In the genomic region with DNA sequence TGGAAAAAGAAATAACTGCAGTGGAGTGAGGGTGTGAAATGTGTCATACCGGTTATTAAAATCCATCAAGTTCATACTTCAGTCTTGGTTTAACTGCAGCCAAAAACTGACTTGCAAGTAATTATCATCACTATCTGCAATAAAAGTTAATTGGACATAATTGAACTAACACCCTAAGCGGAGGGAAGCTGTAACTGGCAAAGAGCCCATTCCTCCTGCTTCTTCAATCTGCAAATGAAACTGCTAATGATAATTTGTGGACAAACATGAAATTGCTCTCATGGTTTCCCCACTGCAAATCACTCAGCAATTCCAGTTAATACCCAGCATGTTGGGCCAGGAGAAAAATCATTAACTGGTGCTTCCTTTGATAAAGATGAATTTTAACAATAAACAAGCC, we compare ENCODE assay signal across 27 cellular contexts. TPM values are rescaled to one million over a fixed set of nuclear protein-coding genes. Genes with fewer than 3 reads are reported as not detected.
A peak's percentile ranks its signal among the peaks of the same experiment; 100 is the strongest.
DNase-seq lines count a peak whose midpoint lies in the region; ATAC-seq, FAIRE-seq and TF ChIP-seq lines count a peak whose summit lies in the region.
"Had no signal": no experiment of that assay in that cellular context is flagged by ENCODE, and none has a peak within 500 bp of the region (broad histone marks: within the 10 kb centered on the region; RNA-seq: fewer than 3 reads in every experiment).

No MANE protein-coding gene starts in this region.

- no TSS peak for BruUV-seq in K562 (replicated peaks; lab: Mats Ljungman, UMichigan)

- H3K36me3 ChIP-seq in HEK293 (ENCODE audit: control insufficient read depth in 2 of 2, insufficient read depth in 1 of 2, low read length in 2 of 2) = no peaks in the 10 kb centered on the region; a peak in 1 of 3 replicates
- peaks cover 43% of the 10 kb centered on the region; the same call in 2 of the 3 replicates for H3K36me3 ChIP-seq in K562 (ENCODE audit: control insufficient read depth, insufficient read depth, low read length)
- H3K36me3 ChIP-seq: left lung, neutrophil had no signal

- no peak overlapping the region for H2AFZ ChIP-seq in K562 (ENCODE audit: low read depth, low read length)
- H2AFZ ChIP-seq: GM23338 had no signal

- FAIRE-seq in A549 (lab: Jason Lieb, UNC) = peak; percentile 67
- no peak for FAIRE-seq in K562 (lab: Jason Lieb, UNC)
- FAIRE-seq: endothelial cell of umbilical vein had no signal

- no peak for TF ChIP-seq RAD21 in A549 (conservative IDR thresholded peaks at IDR 0.05 in 1 of 2, IDR thresholded peaks at IDR 0.05 in 1 of 2)
- no peak for TF ChIP-seq RAD21 in K562 (CRISPR knock-in tag; conservative IDR thresholded peaks at IDR 0.05 in 1 of 2, IDR thresholded peaks at IDR 0.05 in 1 of 2)

- CTCF ChIA-PET in A549 (lab: Yijun Ruan, JAX) = interaction anchor here (1.1 to 9.5 kb wide), 2 partner anchors 12 to 33 kb away, joined by 4 to 107 read pairs; no protein-coding TSS in a partner anchor
- CTCF ChIA-PET in HEK293 (lab: Yijun Ruan, JAX) = no interaction called here
- CTCF ChIA-PET in K562 (lab: Yijun Ruan, JAX; ENCODE audit: low intra/inter-chr PET ratio) = no interaction called here

- no peaks in the 10 kb centered on the region for H3K36me3 Mint-ChIP-seq in chondrocyte (ENCODE audit: low read depth)

- POLR2A ChIA-PET in A549 (lab: Yijun Ruan, JAX) = no interaction called here
- POLR2A ChIA-PET in HEK293 (lab: Yijun Ruan, JAX) = no interaction called here
- POLR2A ChIA-PET in K562 (lab: Yijun Ruan, JAX) = interaction anchor here (1.0 to 1.9 kb wide), 3 partner anchors 10 to 13 kb away, joined by 3 to 21 read pairs (median 10); no protein-coding TSS in a partner anchor

- no peaks in the 10 kb centered on the region for H3K27me3 ChIP-seq in K562 (ENCODE audit: control insufficient read depth in 2 of 2, insufficient read depth in 2 of 2, low read length in 2 of 2)
- H3K27me3 ChIP-seq: dorsolateral prefrontal cortex, left lung, neutrophil, right lobe of liver had no signal

- TF ChIP-seq CTCF in A549 (IDR thresholded peaks at IDR 0.05) = no peak
- TF ChIP-seq CTCF in HEK293 (tag by site-specific recombination; IDR thresholded peaks at IDR 0.05) = no peak
- TF ChIP-seq CTCF in K562 (IDR thresholded peaks at IDR 0.05 in 2 of 3, conservative IDR thresholded peaks at IDR 0.05 in 1 of 3; ENCODE audit: insufficient read depth in 2 of 3, low read depth in 1 of 3, low read length in 3 of 3) = no peak
- TF ChIP-seq CTCF in chondrocyte (IDR thresholded peaks at IDR 0.05) = no peak

- H4K20me1 ChIP-seq in K562 (replicated peaks; ENCODE audit: control insufficient read depth, insufficient read depth, low read length) = peaks cover 8% of the 10 kb centered on the region

- DNase-seq in A549 (ENCODE audit: low read depth in 1 of 2, low spot score in 1 of 2) = no peak
- DNase-seq in NCI-H69 (lab: John Stamatoyannopoulos, UW) = peak; percentile 97
- no peak for DNase-seq in K562 (ENCODE audit: extremely low read depth in 1 of 4, low spot score in 3 of 4)
- DNase-seq in chondrocyte (ENCODE audit: low spot score) = no peak
- DNase-seq in activated CD4-positive, CD25-positive, alpha-beta regulatory T cell treated with anti-CD3 and anti-CD28 coated beads, Interleukin-2, amount 50 U/mL, for 72 hours = no peak
- DNase-seq: activated CD4-positive, alpha-beta T cell treated with anti-CD3 and anti-CD28 coated beads for 48 hours; activated T-cell treated with anti-CD3 and anti-CD28 coated beads, Interleukin-2, amount 50 U/mL, for 24 hours; Caco-2; dorsolateral prefrontal cortex; hippocampal formation; left lung; mesendoderm; NCI-H1694; NCI-H526; OCI-M1; Right ventricle myocardium superior; stimulated activated CD4-positive, alpha-beta T cell treated with anti-CD3 and anti-CD28 coated beads, Interleukin-12 subunit alpha, Interleukin-12 subunit beta, amount 100 ng/mL, for 4 hours; stimulated activated CD4-positive, alpha-beta T cell treated with anti-CD3 and anti-CD28 coated beads, Interleukin-4, amount 100 ng/mL, for 1 hour had no signal

- H3K4me3 Mint-ChIP-seq in chondrocyte (ENCODE audit: unreplicated experiment) = no peak overlapping the region
- H3K4me3 Mint-ChIP-seq: activated T-cell treated with anti-CD3 and anti-CD28 coated beads, Interleukin-2, amount 50 U/mL, for 24 hours; central memory CD8-positive, alpha-beta T cell; GM23338; type B pancreatic cell had no signal

- no peak for ATAC-seq in A549
- ATAC-seq in K562 = no peak
- ATAC-seq in GM18867 (IDR thresholded peaks at IDR 0.05; ENCODE audit: unreplicated experiment) = no peak
- ATAC-seq: GM23338, left lung, right lobe of liver had no signal

- H3K4me2 ChIP-seq in A549 = no peak overlapping the region
- H3K4me2 ChIP-seq in K562 (ENCODE audit: insufficient read depth, low read length) = no peak overlapping the region
- H3K4me2 ChIP-seq: GM23338 had no signal

- no peaks in the 10 kb centered on the region for H3K4me1 ChIP-seq in A549
- H3K4me1 ChIP-seq in HEK293 (ENCODE audit: control insufficient read depth, insufficient read depth, low read length) = peaks cover 6% of the 10 kb centered on the region; the same call in 1 of the 2 replicates
- peaks cover 16 to 21% of the 10 kb centered on the region in 2 experiments for H3K4me1 ChIP-seq in K562 (replicated peaks in 1 of 2; ENCODE audit: control insufficient read depth in 2 of 2, insufficient read depth in 2 of 2, low read length in 2 of 2)
- H3K4me1 ChIP-seq: Caco-2, left lung, right lobe of liver had no signal

- WGBS in A549 (ENCODE audit: missing lambda C conversion rate) = 92% methylated on average over 2 of the region's 2 CpGs
- 84% methylated on average over 2 of the region's 2 CpGs for WGBS in K562 (ENCODE audit: insufficient coverage, low coverage, missing lambda C conversion rate)

- H3K4me3 ChIP-seq in A549 = no peak overlapping the region
- no peak overlapping the region for H3K4me3 ChIP-seq in HEK293 (ENCODE audit: low read depth, low read length)
- no peak overlapping the region for H3K4me3 ChIP-seq in K562
- H3K4me3 ChIP-seq: dorsolateral prefrontal cortex, GM23338, left lung, right lobe of liver had no signal

- H3K79me2 ChIP-seq in K562 (ENCODE audit: control insufficient read depth, insufficient read depth, low read length) = peaks cover 90% of the 10 kb centered on the region

- H3K9me3 ChIP-seq in A549 (no peaks in the 10 kb centered on the region), HEK293 (ENCODE audit: control insufficient read depth, insufficient read depth, low read depth, low read length) (no peaks in the 10 kb centered on the region), K562 (replicated peaks; ENCODE audit: control insufficient read depth, insufficient read depth, low read depth, low read length) (no peaks in the 10 kb centered on the region)
- H3K9me3 ChIP-seq: Caco-2, left lung, neutrophil, right lobe of liver had no signal

- H3K27me3 Mint-ChIP-seq in chondrocyte (ENCODE audit: low read depth) = no peaks in the 10 kb centered on the region
- H3K27me3 Mint-ChIP-seq: activated T-cell treated with anti-CD3 and anti-CD28 coated beads, Interleukin-2, amount 50 U/mL, for 24 hours; central memory CD8-positive, alpha-beta T cell; type B pancreatic cell had no signal

- TF ChIP-seq POLR2A in A549 (IDR thresholded peaks at IDR 0.05; ENCODE audit: low read length) (no peak), K562 (conservative IDR thresholded peaks at IDR 0.05) (no peak)

- no peak overlapping the region for H3K27ac Mint-ChIP-seq in chondrocyte (ENCODE audit: unreplicated experiment)
- H3K27ac Mint-ChIP-seq: activated T-cell treated with anti-CD3 and anti-CD28 coated beads, Interleukin-2, amount 50 U/mL, for 24 hours; GM23338 had no signal

- no peaks in the 10 kb centered on the region for H3K9me3 Mint-ChIP-seq in chondrocyte (ENCODE audit: low read depth)
- H3K9me3 Mint-ChIP-seq: activated T-cell treated with anti-CD3 and anti-CD28 coated beads, Interleukin-2, amount 50 U/mL, for 24 hours; central memory CD8-positive, alpha-beta T cell; GM23338; type B pancreatic cell had no signal

- intact Hi-C loops in K562 (cut with micrococcal nuclease) = no loop called here

- H3K27ac ChIP-seq in A549 (no peak overlapping the region), HEK293 (ENCODE audit: extremely low read depth, low read depth, low read length) (no peak overlapping the region), K562 (ENCODE audit: extremely low read depth, low read depth, low read length) (no peak overlapping the region)
- H3K27ac ChIP-seq: left lung, neutrophil, right lobe of liver, VCaP had no signal

- H3K9me1 ChIP-seq in K562 (ENCODE audit: control insufficient read depth, insufficient read depth, low read length) = no peaks in the 10 kb centered on the region

- TF ChIP-seq EP300 in A549 (IDR thresholded peaks at IDR 0.05) (no peak), K562 (IDR thresholded peaks at IDR 0.05; ENCODE audit: low read length) (no peak)

- in situ Hi-C loops in K562 (cut with MboI) = no loop called here

- H3K4me1 Mint-ChIP-seq in chondrocyte (ENCODE audit: low read depth) = peaks cover 6% of the 10 kb centered on the region
- H3K4me1 Mint-ChIP-seq: GM23338 had no signal

- no peak overlapping the region for H3K9ac ChIP-seq in K562 (ENCODE audit: insufficient read depth in 1 of 2, low read depth in 2 of 2, low read length in 2 of 2)

RNA-seq across cellular contexts. Expression of gene FAM222B, which starts 46.5 kb away (rescaled TPM):
- 10.7 and 15.3 TPM in 2 replicates for polyA plus RNA-seq in A549 (2011; rRNA removed)
- 15.6 and 18.7 TPM in 2 replicates for polyA plus RNA-seq in A549 (2012; cell fraction: cytosol; rRNA removed)
- 24.5 and 29.5 TPM in 2 replicates for polyA plus RNA-seq in A549 (2012; cell fraction: nucleus; rRNA removed)
- polyA plus RNA-seq in A549 (2017; fragmentation: RNase III; extraction: RNeasy Plus Mini Kit Qiagen cat#74134 plus additional on column Dnase treatment) = 14.3 to 15.6 TPM (median 14.7 TPM) in 3 replicates
- 16.4 and 24.5 TPM in 2 replicates for polyA minus RNA-seq in A549 (2011; rRNA and poly(A)+ RNA removed)
- 115 and 118 TPM in 2 replicates for total RNA-seq in K562 (2011; cell fraction: chromatin; rRNA removed; ENCODE audit: low replicate concordance)
- 34.0 and 45.9 TPM in 2 replicates for total RNA-seq in K562 (2011; cell fraction: nucleolus; rRNA removed)
- total RNA-seq in K562 (2011; cell fraction: nucleoplasm; rRNA removed) = 86.2 and 134 TPM in 2 replicates
- 7.4 and 14.0 TPM in 2 replicates for total RNA-seq in K562 (2014; rRNA removed)
- total RNA-seq in K562 (2014; rRNA removed; fragmentation: Illumina TruSeq; extraction: Trizol) = 7.5 and 8.5 TPM in 2 replicates
- 8.5 TPM in 2 replicates for total RNA-seq in K562 (2015; rRNA removed; fragmentation: Illumina TruSeq; extraction: Trizol)
- total RNA-seq in K562 (2021) = 31.1 and 32.9 TPM in 2 replicates
- 7.3 and 8.3 TPM in 2 replicates for polyA plus RNA-seq in K562 (2011; rRNA removed)
- polyA plus RNA-seq in K562 (2011; cell fraction: cytosol; rRNA removed) = 11.9 and 18.3 TPM in 2 replicates
- polyA plus RNA-seq in K562 (2011; cell fraction: nucleus; rRNA removed) = 10.0 and 18.6 TPM in 2 replicates
- polyA plus RNA-seq in K562 (2012) = 21.1 and 26.3 TPM in 2 replicates
- polyA plus RNA-seq in K562 (2014; fragmentation: Illumina TruSeq; extraction: Trizol) = 34.5 and 34.6 TPM in 2 replicates
- polyA plus RNA-seq in K562 (2014; fragmentation: Nextera tagmentation; extraction: Ambion mirVana) = 1 to 10 TPM; 4.0 to 6.7 TPM
- 10.9 TPM in 2 replicates for polyA plus RNA-seq in K562 (2014; rRNA removed)
- 17.9 and 18.4 TPM in 2 replicates for polyA minus RNA-seq in K562 (2011; rRNA and poly(A)+ RNA removed)
- polyA minus RNA-seq in K562 (2011; cell fraction: cytosol; rRNA and poly(A)+ RNA removed) = 20.8 and 24.7 TPM in 2 replicates
- polyA minus RNA-seq in K562 (2011; cell fraction: nucleus; rRNA and poly(A)+ RNA removed) = 7.1 and 7.9 TPM in 2 replicates
- total RNA-seq in chondrocyte = 18.5 to 22.7 TPM (median 21.0 TPM) in 3 replicates

RNA-seq across cellular contexts. Expression of gene TRAF4, which starts 52.3 kb away (rescaled TPM):
- 64.0 and 70.2 TPM in 2 replicates for polyA plus RNA-seq in A549 (2011; rRNA removed)
- 126 and 156 TPM in 2 replicates for polyA plus RNA-seq in A549 (2012; cell fraction: cytosol; rRNA removed)
- 492 and 652 TPM in 2 replicates for polyA plus RNA-seq in A549 (2012; cell fraction: nucleus; rRNA removed)
- 65.0 to 68.2 TPM (median 66.0 TPM) in 3 replicates for polyA plus RNA-seq in A549 (2017; fragmentation: RNase III; extraction: RNeasy Plus Mini Kit Qiagen cat#74134 plus additional on column Dnase treatment)
- polyA minus RNA-seq in A549 (2011; rRNA and poly(A)+ RNA removed) = 215 and 259 TPM in 2 replicates
- total RNA-seq in K562 (2011; cell fraction: chromatin; rRNA removed; ENCODE audit: low replicate concordance) = 164 and 626 TPM in 2 replicates
- total RNA-seq in K562 (2011; cell fraction: nucleolus; rRNA removed) = 558 and 573 TPM in 2 replicates
- 242 and 260 TPM in 2 replicates for total RNA-seq in K562 (2011; cell fraction: nucleoplasm; rRNA removed)
- 75.4 and 112 TPM in 2 replicates for total RNA-seq in K562 (2014; rRNA removed)
- total RNA-seq in K562 (2014; rRNA removed; fragmentation: Illumina TruSeq; extraction: Trizol) = 23.6 and 32.0 TPM in 2 replicates
- 45.6 and 52.6 TPM in 2 replicates for total RNA-seq in K562 (2015; rRNA removed; fragmentation: Illumina TruSeq; extraction: Trizol)
- total RNA-seq in K562 (2021) = 147 and 156 TPM in 2 replicates
- 72.4 and 96.6 TPM in 2 replicates for polyA plus RNA-seq in K562 (2011; rRNA removed)
- polyA plus RNA-seq in K562 (2011; cell fraction: cytosol; rRNA removed) = 87.1 and 180 TPM in 2 replicates
- 335 and 714 TPM in 2 replicates for polyA plus RNA-seq in K562 (2011; cell fraction: nucleus; rRNA removed)
- polyA plus RNA-seq in K562 (2012) = 70.3 and 95.8 TPM in 2 replicates
- 85.4 and 87.7 TPM in 2 replicates for polyA plus RNA-seq in K562 (2014; fragmentation: Illumina TruSeq; extraction: Trizol)
- polyA plus RNA-seq in K562 (2014; fragmentation: Nextera tagmentation; extraction: Ambion mirVana) = 1 to 10 TPM; 2.4 to 5.0 TPM
- 108 and 121 TPM in 2 replicates for polyA plus RNA-seq in K562 (2014; rRNA removed)
- polyA minus RNA-seq in K562 (2011; rRNA and poly(A)+ RNA removed) = 26.9 and 43.6 TPM in 2 replicates
- 67.1 and 85.3 TPM in 2 replicates for polyA minus RNA-seq in K562 (2011; cell fraction: cytosol; rRNA and poly(A)+ RNA removed)
- 145 and 253 TPM in 2 replicates for polyA minus RNA-seq in K562 (2011; cell fraction: nucleus; rRNA and poly(A)+ RNA removed)
- total RNA-seq in chondrocyte = 68.0 to 76.3 TPM (median 73.3 TPM) in 3 replicates

RNA-seq across cellular contexts. Expression of gene ERAL1, which starts 58.8 kb away (rescaled TPM):
- 88.3 and 123 TPM in 2 replicates for polyA plus RNA-seq in A549 (2011; rRNA removed)
- 129 and 154 TPM in 2 replicates for polyA plus RNA-seq in A549 (2012; cell fraction: cytosol; rRNA removed)
- polyA plus RNA-seq in A549 (2012; cell fraction: nucleus; rRNA removed) = 136 and 150 TPM in 2 replicates
- polyA plus RNA-seq in A549 (2017; fragmentation: RNase III; extraction: RNeasy Plus Mini Kit Qiagen cat#74134 plus additional on column Dnase treatment) = 78.8 to 80.2 TPM (median 78.9 TPM) in 3 replicates
- 104 and 144 TPM in 2 replicates for polyA minus RNA-seq in A549 (2011; rRNA and poly(A)+ RNA removed)
- total RNA-seq in K562 (2011; cell fraction: chromatin; rRNA removed; ENCODE audit: low replicate concordance) = 47.5 and 136 TPM in 2 replicates
- 90.7 and 91.3 TPM in 2 replicates for total RNA-seq in K562 (2011; cell fraction: nucleolus; rRNA removed)
- total RNA-seq in K562 (2011; cell fraction: nucleoplasm; rRNA removed) = 66.9 and 68.4 TPM in 2 replicates
- 65.2 and 82.2 TPM in 2 replicates for total RNA-seq in K562 (2014; rRNA removed)
- total RNA-seq in K562 (2014; rRNA removed; fragmentation: Illumina TruSeq; extraction: Trizol) = 35.9 and 37.5 TPM in 2 replicates
- total RNA-seq in K562 (2015; rRNA removed; fragmentation: Illumina TruSeq; extraction: Trizol) = 42.2 and 44.8 TPM in 2 replicates
- total RNA-seq in K562 (2021) = 97.5 and 98.3 TPM in 2 replicates
- polyA plus RNA-seq in K562 (2011; rRNA removed) = 123 and 132 TPM in 2 replicates
- 145 and 255 TPM in 2 replicates for polyA plus RNA-seq in K562 (2011; cell fraction: cytosol; rRNA removed)
- polyA plus RNA-seq in K562 (2011; cell fraction: nucleus; rRNA removed) = 106 and 137 TPM in 2 replicates
- 90.4 and 103 TPM in 2 replicates for polyA plus RNA-seq in K562 (2012)
- 143 and 149 TPM in 2 replicates for polyA plus RNA-seq in K562 (2014; fragmentation: Illumina TruSeq; extraction: Trizol)
- 100 to 1,000 TPM; 306 to 351 TPM for polyA plus RNA-seq in K562 (2014; fragmentation: Nextera tagmentation; extraction: Ambion mirVana)
- polyA plus RNA-seq in K562 (2014; rRNA removed) = 106 and 135 TPM in 2 replicates
- polyA minus RNA-seq in K562 (2011; rRNA and poly(A)+ RNA removed) = 74.6 and 135 TPM in 2 replicates
- 72.4 and 111 TPM in 2 replicates for polyA minus RNA-seq in K562 (2011; cell fraction: cytosol; rRNA and poly(A)+ RNA removed)
- polyA minus RNA-seq in K562 (2011; cell fraction: nucleus; rRNA and poly(A)+ RNA removed) = 45.1 and 67.7 TPM in 2 replicates
- total RNA-seq in chondrocyte = 31.2 to 40.5 TPM (median 31.8 TPM) in 3 replicates
